Comparison of ENCODE assay signal across 16 cellular contexts in genomic region chr16:593807-594206, GRCh38. TPM values are rescaled to one million over a fixed set of nuclear protein-coding genes. Genes with fewer than 3 reads are reported as not detected.
DNase-seq lines count a peak whose midpoint lies in the region; ATAC-seq and TF ChIP-seq lines count a peak whose summit lies in the region.
"Had no signal": no experiment of that assay in that cellular context is flagged by ENCODE, and none has a peak within 500 bp of the region (broad histone marks: within the 10 kb centered on the region; RNA-seq: fewer than 3 reads in every experiment).

No MANE protein-coding gene starts in this region.

- H3K9me3 Mint-ChIP-seq in CD4-positive, alpha-beta T cell, result no peaks in the 10 kb centered on the region
- H3K9me3 Mint-ChIP-seq in activated B cell treated with CpG ODN at 0.5 μM for 24 hours, result no peaks in the 10 kb centered on the region
- no peaks in the 10 kb centered on the region for H3K9me3 Mint-ChIP-seq in activated CD4-positive, alpha-beta T cell treated with anti-CD3 and anti-CD28 coated beads, Interleukin-2, amount 10 ng/mL, durations not matched to agents 24 days and 14 days
- H3K9me3 Mint-ChIP-seq: activated T-helper 2 cell treated with anti-CD3 and anti-CD28 coated beads, Interferon-gamma antibody, Interleukin-2, Interleukin-4, amounts not matched to agents 10 μg/mL and 5 μg/mL and 100 μg/mL, durations not matched to agents 14 hours and 24 hours and 36 hours; naive thymus-derived CD4-positive, alpha-beta T cell had no signal

- H3K4me3 ChIP-seq in left lung (no peak overlapping the region), gastrocnemius medialis (no peak overlapping the region)

- peaks cover 0 to 2% of the 10 kb centered on the region in 2 donors for H3K36me3 ChIP-seq in left lung
- H3K36me3 ChIP-seq in gastrocnemius medialis, result no peaks in the 10 kb centered on the region

- DNase-seq in CD4-positive, alpha-beta T cell, result no peak
- DNase-seq in activated B cell treated with CpG ODN at 0.5 μM for 24 hours (no peak), left lung (peak in 1 of 2 donors; percentile 58), gastrocnemius medialis (no peak), NCI-H82 (lab: John Stamatoyannopoulos, UW) (no peak), NCI-H1436 (lab: John Stamatoyannopoulos, UW) (no peak), GM20000 (ENCODE audit: low spot score) (no peak)
- DNase-seq in activated CD4-positive, alpha-beta T cell treated with anti-CD3 and anti-CD28 coated beads, Interleukin-2, amount 10 ng/mL, durations not matched to agents 24 days and 14 days, result no peak
- DNase-seq: activated CD4-positive, alpha-beta T cell treated with anti-CD3 and anti-CD28 coated beads for 36 hours; islet precursor cell; naive thymus-derived CD4-positive, alpha-beta T cell; stimulated activated CD4-positive, alpha-beta T cell treated with anti-CD3 and anti-CD28 coated beads, Interleukin-12 subunit alpha, Interleukin-12 subunit beta, amount 100 ng/mL, for 4 hours had no signal

- peaks cover 25 to 64% of the 10 kb centered on the region in 2 donors for H3K4me1 ChIP-seq in left lung
- H3K4me1 ChIP-seq in gastrocnemius medialis, result peaks cover 49 to 50% of the 10 kb centered on the region in 2 donors

- POLR2A ChIA-PET in CD4-positive, alpha-beta T cell (lab: Charles Lee), result interaction anchor here (1.8 kb wide), 1 partner anchor 43 kb away, joined by 7 read pairs; the partner anchor contains the start of gene METTL26
- POLR2A ChIA-PET in activated B cell treated with CpG ODN at 0.5 μM for 24 hours (lab: Charles Lee), result no interaction called here

- no peaks in the 10 kb centered on the region for H3K27me3 ChIP-seq in CD4-positive, alpha-beta T cell (ENCODE audit: control insufficient read depth, insufficient read depth, low read length)
- H3K27me3 ChIP-seq in left lung (no peaks in the 10 kb centered on the region), gastrocnemius medialis (no peaks in the 10 kb centered on the region)

- peaks cover 16% of the 10 kb centered on the region for H3K4me1 Mint-ChIP-seq in CD4-positive, alpha-beta T cell (ENCODE audit: low read depth)
- H3K4me1 Mint-ChIP-seq in activated B cell treated with CpG ODN at 0.5 μM for 24 hours, result peaks cover 28% of the 10 kb centered on the region
- H3K4me1 Mint-ChIP-seq in activated CD4-positive, alpha-beta T cell treated with anti-CD3 and anti-CD28 coated beads, Interleukin-2, amount 10 ng/mL, durations not matched to agents 24 days and 14 days, result peaks cover 18% of the 10 kb centered on the region

- no peak overlapping the region for H3K27ac Mint-ChIP-seq in CD4-positive, alpha-beta T cell
- no peak overlapping the region for H3K27ac Mint-ChIP-seq in activated B cell treated with CpG ODN at 0.5 μM for 24 hours
- no peak overlapping the region for H3K27ac Mint-ChIP-seq in activated CD4-positive, alpha-beta T cell treated with anti-CD3 and anti-CD28 coated beads, Interleukin-2, amount 10 ng/mL, durations not matched to agents 24 days and 14 days
- H3K27ac Mint-ChIP-seq: activated CD4-positive, alpha-beta T cell treated with anti-CD3 and anti-CD28 coated beads for 36 hours; activated T-helper 2 cell treated with anti-CD3 and anti-CD28 coated beads, Interferon-gamma antibody, Interleukin-2, Interleukin-4, amounts not matched to agents 10 μg/mL and 5 μg/mL and 100 μg/mL, durations not matched to agents 14 hours and 24 hours and 36 hours had no signal

- H3K4me3 Mint-ChIP-seq in CD4-positive, alpha-beta T cell, result peak overlapping the region; percentile 48
- peak overlapping the region; percentile 20 for H3K4me3 Mint-ChIP-seq in activated B cell treated with CpG ODN at 0.5 μM for 24 hours
- H3K4me3 Mint-ChIP-seq in activated CD4-positive, alpha-beta T cell treated with anti-CD3 and anti-CD28 coated beads, Interleukin-2, amount 10 ng/mL, durations not matched to agents 24 days and 14 days, result no peak overlapping the region
- H3K4me3 Mint-ChIP-seq: activated CD4-positive, alpha-beta T cell treated with anti-CD3 and anti-CD28 coated beads for 36 hours had no signal

- TF ChIP-seq CTCF in CD4-positive, alpha-beta T cell (IDR thresholded peaks at IDR 0.05), result no peak
- TF ChIP-seq CTCF in activated B cell treated with CpG ODN at 0.5 μM for 24 hours (IDR thresholded peaks at IDR 0.05), result no peak
- no peak for TF ChIP-seq CTCF in left lung (IDR thresholded peaks at IDR 0.05)
- no peak for TF ChIP-seq CTCF in gastrocnemius medialis (IDR thresholded peaks at IDR 0.05 in 4 of 5, conservative IDR thresholded peaks at IDR 0.05 in 1 of 5)
- TF ChIP-seq CTCF in GM20000 (IDR thresholded peaks at IDR 0.05; ENCODE audit: extremely low read depth, missing control alignments), result no peak

- H3K36me3 Mint-ChIP-seq in CD4-positive, alpha-beta T cell (ENCODE audit: low read depth), result peaks cover 14% of the 10 kb centered on the region
- H3K36me3 Mint-ChIP-seq in activated B cell treated with CpG ODN at 0.5 μM for 24 hours (ENCODE audit: low read depth), result peaks cover 16% of the 10 kb centered on the region
- peaks cover 11% of the 10 kb centered on the region for H3K36me3 Mint-ChIP-seq in activated CD4-positive, alpha-beta T cell treated with anti-CD3 and anti-CD28 coated beads, Interleukin-2, amount 10 ng/mL, durations not matched to agents 24 days and 14 days (ENCODE audit: low read depth)

- intact Hi-C loops in CD4-positive, alpha-beta T cell (cut with DNase I, micrococcal nuclease), result loop anchor here in 1 of 2 experiments (5.0 kb wide), 1 partner anchor 68 kb away; no protein-coding TSS in a partner anchor
- intact Hi-C loops in activated B cell treated with CpG ODN at 0.5 μM for 24 hours (cut with micrococcal nuclease), result no loop called here
- intact Hi-C loops in left lung (cut with DNase I), result no loop called here
- intact Hi-C loops in gastrocnemius medialis (cut with DNase I; ENCODE audit: low total_unique reads), result no loop called here
- intact Hi-C loops in activated CD4-positive, alpha-beta T cell treated with anti-CD3 and anti-CD28 coated beads, Interleukin-2, amount 10 ng/mL, durations not matched to agents 24 days and 14 days (cut with micrococcal nuclease), result no loop called here

- H3K27ac ChIP-seq in CD4-positive, alpha-beta T cell (ENCODE audit: low read depth, low read length), result no peak overlapping the region
- H3K27ac ChIP-seq in left lung (peak overlapping the region; percentile 39 to 82), gastrocnemius medialis (peak overlapping the region; percentile 87 to 97 (median 95))
- H3K27ac ChIP-seq: KMS-11 had no signal

- no peaks in the 10 kb centered on the region for H3K9me3 ChIP-seq in CD4-positive, alpha-beta T cell (ENCODE audit: control insufficient read depth, low read length)
- H3K9me3 ChIP-seq in left lung (no peaks in the 10 kb centered on the region), gastrocnemius medialis (no peaks in the 10 kb centered on the region)

- no peaks in the 10 kb centered on the region for H3K27me3 Mint-ChIP-seq in CD4-positive, alpha-beta T cell
- H3K27me3 Mint-ChIP-seq in activated B cell treated with CpG ODN at 0.5 μM for 24 hours, result no peaks in the 10 kb centered on the region
- no peaks in the 10 kb centered on the region for H3K27me3 Mint-ChIP-seq in activated CD4-positive, alpha-beta T cell treated with anti-CD3 and anti-CD28 coated beads, Interleukin-2, amount 10 ng/mL, durations not matched to agents 24 days and 14 days
- H3K27me3 Mint-ChIP-seq: activated CD4-positive, alpha-beta T cell treated with anti-CD3 and anti-CD28 coated beads for 36 hours; naive thymus-derived CD4-positive, alpha-beta T cell had no signal

- CTCF ChIA-PET in CD4-positive, alpha-beta T cell (lab: Charles Lee), result interaction anchor here (1.0 kb wide), 1 partner anchor 15 kb away, joined by 3 read pairs; no protein-coding TSS in a partner anchor
- CTCF ChIA-PET in activated B cell treated with CpG ODN at 0.5 μM for 24 hours (lab: Charles Lee), result no interaction called here

- no peak for ATAC-seq in CD4-positive, alpha-beta T cell (ENCODE audit: poor library complexity)
- ATAC-seq in activated B cell treated with CpG ODN at 0.5 μM for 24 hours (ENCODE audit: low read depth) (no peak), left lung (no peak), gastrocnemius medialis (no peak)
- ATAC-seq: activated CD4-positive, alpha-beta T cell treated with anti-CD3 and anti-CD28 coated beads for 36 hours; naive thymus-derived CD4-positive, alpha-beta T cell had no signal

- no peak for TF ChIP-seq POLR2A in gastrocnemius medialis (IDR thresholded peaks at IDR 0.05)

- in situ Hi-C loops in gastrocnemius medialis (cut with MboI; ENCODE audit: low sequenced_read_pairs in 4 of 4), result no loop called here

RNA-seq across cellular contexts. Expression of gene RAB40C, which starts 3.9 kb away (rescaled TPM):
- total RNA-seq in CD4-positive, alpha-beta T cell, result 1 to 10 TPM; 8.9 to 9.5 TPM
- total RNA-seq in activated B cell treated with CpG ODN at 0.5 μM for 24 hours (10.5 and 13.1 TPM in 2 replicates), left lung (10 to 100 TPM; 32.1 to 32.9 TPM), gastrocnemius medialis (10 to 100 TPM; 15.6 to 29.3 (median 21.4) TPM)
- 12.5 and 16.5 TPM in 2 replicates for total RNA-seq in activated CD4-positive, alpha-beta T cell treated with anti-CD3 and anti-CD28 coated beads, Interleukin-2, amount 10 ng/mL, durations not matched to agents 24 days and 14 days

RNA-seq across cellular contexts. Expression of gene PIGQ, which starts 24.0 kb away (rescaled TPM):
- 10 to 100 TPM; 22.8 to 27.0 TPM for total RNA-seq in CD4-positive, alpha-beta T cell
- 46.7 and 53.1 TPM in 2 replicates for total RNA-seq in activated B cell treated with CpG ODN at 0.5 μM for 24 hours
- 10 to 100 TPM; 51.0 to 68.5 TPM for total RNA-seq in left lung
- total RNA-seq in gastrocnemius medialis, result 10 to 100 TPM; 22.2 to 47.3 (median 38.5) TPM
- 43.2 and 50.3 TPM in 2 replicates for total RNA-seq in activated CD4-positive, alpha-beta T cell treated with anti-CD3 and anti-CD28 coated beads, Interleukin-2, amount 10 ng/mL, durations not matched to agents 24 days and 14 days

RNA-seq across cellular contexts. Expression of gene NHLRC4, which starts 27.0 kb away (rescaled TPM):
- under 1 TPM; 0.45 to 0.55 TPM for total RNA-seq in CD4-positive, alpha-beta T cell
- total RNA-seq in activated B cell treated with CpG ODN at 0.5 μM for 24 hours, result 0.83 and 1.0 TPM in 2 replicates
- total RNA-seq in left lung, result 1 to 10 TPM in 1 of 2 donors, under 1 TPM in 1; 0.99 to 2.0 TPM
- under 1 TPM; 0.42 to 0.56 (median 0.48) TPM for total RNA-seq in gastrocnemius medialis
- total RNA-seq in activated CD4-positive, alpha-beta T cell treated with anti-CD3 and anti-CD28 coated beads, Interleukin-2, amount 10 ng/mL, durations not matched to agents 24 days and 14 days, result 1.1 TPM in 2 replicates

RNA-seq across cellular contexts. Expression of gene PRR35, which starts 33.6 kb away (rescaled TPM):
- total RNA-seq in CD4-positive, alpha-beta T cell, result not detected
- not detected in 2 replicates for total RNA-seq in activated B cell treated with CpG ODN at 0.5 μM for 24 hours
- total RNA-seq in left lung, result not detected
- not detected for total RNA-seq in gastrocnemius medialis
- total RNA-seq in activated CD4-positive, alpha-beta T cell treated with anti-CD3 and anti-CD28 coated beads, Interleukin-2, amount 10 ng/mL, durations not matched to agents 24 days and 14 days, result not detected in 2 replicates
- total RNA-seq: activated CD4-positive, alpha-beta T cell treated with anti-CD3 and anti-CD28 coated beads for 36 hours; activated T-helper 2 cell treated with anti-CD3 and anti-CD28 coated beads, Interferon-gamma antibody, Interleukin-2, Interleukin-4, amounts not matched to agents 10 μg/mL and 5 μg/mL and 100 μg/mL, durations not matched to agents 14 hours and 24 hours and 36 hours; aorta; naive thymus-derived CD4-positive, alpha-beta T cell had no signal

RNA-seq across cellular contexts. Expression of gene WFIKKN1, which starts 37.0 kb away (rescaled TPM):
- under 1 TPM; 0.64 to 0.99 TPM for total RNA-seq in CD4-positive, alpha-beta T cell
- total RNA-seq in activated B cell treated with CpG ODN at 0.5 μM for 24 hours, result 0.42 and 0.47 TPM in 2 replicates
- total RNA-seq in left lung, result 1 to 10 TPM in 1 of 2 donors, under 1 TPM in 1; 0.58 to 1.4 TPM
- 1 to 10 TPM in 3 of 4 donors, under 1 TPM in 1; 0.12 to 3.2 (median 1.3) TPM for total RNA-seq in gastrocnemius medialis
- 0.44 and 0.45 TPM in 2 replicates for total RNA-seq in activated CD4-positive, alpha-beta T cell treated with anti-CD3 and anti-CD28 coated beads, Interleukin-2, amount 10 ng/mL, durations not matched to agents 24 days and 14 days
- total RNA-seq: Daoy had no signal
